In genomic region chr22:20983081-20983745, GRCh38 we compare ENCODE assay signal across 9 cellular contexts. TPM values are rescaled to one million over a fixed set of nuclear protein-coding genes. Genes with fewer than 3 reads are reported as not detected.
A peak's percentile ranks its signal among the peaks of the same experiment; 100 is the strongest.
DNase-seq lines count a peak whose midpoint lies in the region; TF ChIP-seq lines count a peak whose summit lies in the region.
"Had no signal": no experiment of that assay in that cellular context is flagged by ENCODE, and none has a peak within 500 bp of the region (broad histone marks: within the 10 kb centered on the region; RNA-seq: fewer than 3 reads in every experiment).

No MANE protein-coding gene starts in this region.

- peaks cover 19% of the 10 kb centered on the region for H3K4me1 ChIP-seq in CD4-positive, alpha-beta memory T cell (ENCODE audit: insufficient read depth, low read length)
- peaks cover 19% of the 10 kb centered on the region for H3K4me1 ChIP-seq in OCI-LY7 (ENCODE audit: insufficient read depth, low read length, poor library complexity, severe bottlenecking)
- H3K4me1 ChIP-seq in endocrine pancreas (ENCODE audit: control insufficient read depth, insufficient read depth, low read length) = no peaks in the 10 kb centered on the region
- H3K4me1 ChIP-seq in osteoblast (ENCODE audit: insufficient read depth, low read length) = peaks cover 30% of the 10 kb centered on the region

- peaks cover 8% of the 10 kb centered on the region for H3K36me3 ChIP-seq in CD4-positive, alpha-beta memory T cell (ENCODE audit: insufficient read depth, low read length)
- H3K36me3 ChIP-seq in OCI-LY7 (ENCODE audit: insufficient read depth, low read length) (peaks cover 31% of the 10 kb centered on the region), endocrine pancreas (ENCODE audit: control insufficient read depth, insufficient read depth, low read length) (no peaks in the 10 kb centered on the region), osteoblast (ENCODE audit: insufficient read depth, low read length) (peaks cover 28% of the 10 kb centered on the region)

- peak overlapping the region; percentile 77 for H3K27ac ChIP-seq in CD4-positive, alpha-beta memory T cell (ENCODE audit: low read depth, low read length)
- H3K27ac ChIP-seq in OCI-LY7 (ENCODE audit: low read depth, low read length, poor library complexity, severe bottlenecking) (no peak overlapping the region), osteoblast (ENCODE audit: low read depth, low read length) (peak overlapping the region; percentile 85)

- H3K4me3 Mint-ChIP-seq in CD4-positive, alpha-beta memory T cell = peak overlapping the region; percentile 88 to 96 (median 95)

- H3K9me2 ChIP-seq in OCI-LY7 (ENCODE audit: insufficient read depth, low read length) = no peaks in the 10 kb centered on the region

- no peak for TF ChIP-seq CTCF in OCI-LY7 (conservative IDR thresholded peaks at IDR 0.05; ENCODE audit: low read length)
- no peak for TF ChIP-seq CTCF in osteoblast (IDR thresholded peaks at IDR 0.05; ENCODE audit: extremely low read depth, low read depth, low read length)

- intact Hi-C loops in CD4-positive, alpha-beta memory T cell (cut with micrococcal nuclease) = no loop called here
- intact Hi-C loops in OCI-LY7 (cut with micrococcal nuclease; ENCODE audit: unreplicated experiment) = loop anchor here (10.0 kb wide), 1 partner anchor 68 kb away; the partner anchor contains the start of gene CRKL

- H3K9me3 Mint-ChIP-seq in CD4-positive, alpha-beta memory T cell = peaks cover 0 to 2% (median 0%) of the 10 kb centered on the region in 8 donors

- H3K4me2 ChIP-seq in OCI-LY7 (ENCODE audit: low read length) (peak overlapping the region; percentile 95), osteoblast (ENCODE audit: insufficient read depth, low read length) (peak overlapping the region; percentile 97)

- POLR2A ChIA-PET in CD4-positive, alpha-beta memory T cell (lab: Charles Lee; ENCODE audit: partially characterized antibody) = interaction anchor here (1.2 to 2.8 kb wide), 4 partner anchors 10 to 27 kb away, joined by 3 to 45 read pairs (median 4); partner anchors contain the start of gene THAP7
- POLR2A ChIA-PET in OCI-LY7 (lab: Charles Lee) = interaction anchor here (0.5 to 1.1 kb wide), 3 partner anchors 15 to 126 kb away, joined by 3 read pairs; no protein-coding TSS in a partner anchor

- H3K36me3 Mint-ChIP-seq in CD4-positive, alpha-beta memory T cell = peaks cover 7 to 29% of the 10 kb centered on the region in 2 donors

- H3K9me3 ChIP-seq in CD4-positive, alpha-beta memory T cell (ENCODE audit: control insufficient read depth in 1 of 2, low read length in 2 of 2) = peaks cover 0 to 5% of the 10 kb centered on the region in 2 donors
- no peaks in the 10 kb centered on the region for H3K9me3 ChIP-seq in OCI-LY7 (ENCODE audit: low read length)
- no peaks in the 10 kb centered on the region for H3K9me3 ChIP-seq in endocrine pancreas (ENCODE audit: control insufficient read depth, low read length)
- peaks cover 7% of the 10 kb centered on the region for H3K9me3 ChIP-seq in osteoblast (ENCODE audit: low read depth, low read length)

- no peak for DNase-seq in CD4-positive, alpha-beta memory T cell
- DNase-seq in OCI-LY7 (ENCODE audit: low spot score) = no peak
- DNase-seq in osteoblast (ENCODE audit: insufficient read length, low spot score, missing footprints) = no peak
- no peak for DNase-seq in SIG-M5 (lab: John Stamatoyannopoulos, UW)
- DNase-seq in A172 (ENCODE audit: low spot score) = no peak
- DNase-seq in NCI-H146 treated with DMSO at 0.1 percent for 48 hours (lab: John Stamatoyannopoulos, UW; ENCODE audit: unreplicated experiment) = no peak
- no peak for DNase-seq in AML-193 (lab: John Stamatoyannopoulos, UW)
- DNase-seq: Kasumi-1 had no signal

- H2AFZ ChIP-seq in OCI-LY7 (ENCODE audit: low read length) (peak overlapping the region; percentile 66; the same call in 1 of the 2 replicates), osteoblast (ENCODE audit: low read length) (peak overlapping the region; percentile 51)

- H3K9ac ChIP-seq in endocrine pancreas (ENCODE audit: control insufficient read depth, insufficient read depth, low read length) = peak overlapping the region; percentile 98

- no peaks in the 10 kb centered on the region for H3K27me3 ChIP-seq in CD4-positive, alpha-beta memory T cell (ENCODE audit: insufficient read depth, low read length)
- H3K27me3 ChIP-seq in endocrine pancreas (ENCODE audit: control insufficient read depth, insufficient read depth, low read length) = no peaks in the 10 kb centered on the region
- H3K27me3 ChIP-seq in osteoblast (ENCODE audit: insufficient read depth, low read length) = no peaks in the 10 kb centered on the region

- peak overlapping the region; percentile 62 to 64 for H3K4me3 ChIP-seq in CD4-positive, alpha-beta memory T cell (ENCODE audit: low read length in 2 of 2)
- H3K4me3 ChIP-seq in OCI-LY7 (ENCODE audit: low read depth, low read length, poor library complexity, severe bottlenecking) (peak overlapping the region; percentile 81), endocrine pancreas (ENCODE audit: control insufficient read depth, insufficient read depth, low read length) (peak overlapping the region; percentile 47), osteoblast (ENCODE audit: insufficient read depth, low read length) (peak overlapping the region; percentile 99)

- peaks cover 21 to 42% (median 30%) of the 10 kb centered on the region in 4 donors for H3K4me1 Mint-ChIP-seq in CD4-positive, alpha-beta memory T cell

- CTCF ChIA-PET in CD4-positive, alpha-beta memory T cell (lab: Charles Lee; ENCODE audit: partially characterized antibody) = interaction anchor here (1.4 kb wide), 1 partner anchor 119 kb away, joined by 4 read pairs; no protein-coding TSS in a partner anchor
- CTCF ChIA-PET in OCI-LY7 (lab: Charles Lee; ENCODE audit: unreplicated experiment) = no interaction called here

- H3K27ac Mint-ChIP-seq in CD4-positive, alpha-beta memory T cell = peak overlapping the region; percentile 38 to 95 (median 92)

- no peaks in the 10 kb centered on the region for H3K27me3 Mint-ChIP-seq in CD4-positive, alpha-beta memory T cell

- no TSS peak for BruUV-seq in OCI-LY7 (replicated peaks; lab: Mats Ljungman, UMichigan)

- peaks cover 10% of the 10 kb centered on the region for H3K79me2 ChIP-seq in OCI-LY7 (ENCODE audit: insufficient read depth, low read depth, low read length)
- peaks cover 34% of the 10 kb centered on the region for H3K79me2 ChIP-seq in osteoblast (ENCODE audit: insufficient read depth, low read length)

- no peaks in the 10 kb centered on the region for H4K20me1 ChIP-seq in OCI-LY7 (ENCODE audit: insufficient read depth, low read length)
- H4K20me1 ChIP-seq in osteoblast (ENCODE audit: insufficient read depth, low read length) = peaks cover 6% of the 10 kb centered on the region

RNA-seq across cellular contexts. Expression of gene LZTR1, which starts 1.1 kb away (rescaled TPM):
- total RNA-seq in CD4-positive, alpha-beta memory T cell = 100 to 1,000 TPM; 112 to 114 TPM
- polyA plus RNA-seq in CD4-positive, alpha-beta memory T cell = 10 to 100 TPM in 1 of 2 donors, 1 to 10 TPM in 1; 5.5 to 18.1 TPM
- 46.8 and 48.3 TPM in 2 replicates for total RNA-seq in OCI-LY7 (2014; rRNA removed; shearing (Covaris generic))
- total RNA-seq in OCI-LY7 (2022) (54.9 and 61.8 TPM in 2 replicates), osteoblast (56.8 and 58.0 TPM in 2 replicates)
- total RNA-seq in A172 (2014; rRNA removed; shearing (Covaris generic)) = 18.9 and 21.9 TPM in 2 replicates

RNA-seq across cellular contexts. Expression of gene AIFM3, which starts 16.2 kb away (rescaled TPM):
- 1 to 10 TPM in 1 of 2 experiments, under 1 TPM in 1; 0.55 to 1.0 TPM for total RNA-seq in CD4-positive, alpha-beta memory T cell
- not detected for polyA plus RNA-seq in CD4-positive, alpha-beta memory T cell
- 0.47 TPM in 1 of 2 replicates, not detected in the other for total RNA-seq in OCI-LY7 (2014; rRNA removed; shearing (Covaris generic))
- total RNA-seq in OCI-LY7 (2022) (not detected in 2 replicates), osteoblast (0.59 and 0.72 TPM in 2 replicates)
- 1.4 TPM in 1 of 2 replicates, not detected in the other for total RNA-seq in A172 (2014; rRNA removed; shearing (Covaris generic))

RNA-seq across cellular contexts. Expression of gene THAP7, which starts 18.7 kb away (rescaled TPM):
- 10 to 100 TPM; 60.4 to 65.0 TPM for total RNA-seq in CD4-positive, alpha-beta memory T cell
- 10 to 100 TPM; 45.9 to 46.9 TPM for polyA plus RNA-seq in CD4-positive, alpha-beta memory T cell
- total RNA-seq in OCI-LY7 (2014; rRNA removed; shearing (Covaris generic)) = 60.4 and 73.0 TPM in 2 replicates
- total RNA-seq in OCI-LY7 (2022) = 35.8 and 36.3 TPM in 2 replicates
- 23.9 and 24.2 TPM in 2 replicates for total RNA-seq in osteoblast
- total RNA-seq in A172 (2014; rRNA removed; shearing (Covaris generic)) = 46.9 and 49.0 TPM in 2 replicates

RNA-seq across cellular contexts. Expression of gene P2RX6, which starts 31.8 kb away (rescaled TPM):
- 1 to 10 TPM; 1.1 to 1.2 TPM for total RNA-seq in CD4-positive, alpha-beta memory T cell
- polyA plus RNA-seq in CD4-positive, alpha-beta memory T cell = under 1 TPM in 1 of 2 donors, not detected in 1; 0.19 TPM
- total RNA-seq in OCI-LY7 (2014; rRNA removed; shearing (Covaris generic)) = 0.06 TPM in 1 of 2 replicates, not detected in the other
- 0.30 and 0.32 TPM in 2 replicates for total RNA-seq in OCI-LY7 (2022)
- total RNA-seq in osteoblast = 3.2 and 5.1 TPM in 2 replicates
- total RNA-seq in A172 (2014; rRNA removed; shearing (Covaris generic)) = 2.8 and 3.5 TPM in 2 replicates

RNA-seq across cellular contexts. Expression of gene SLC7A4, which starts 49.1 kb away (rescaled TPM):
- not detected for total RNA-seq in CD4-positive, alpha-beta memory T cell
- under 1 TPM; 0.07 to 0.15 TPM for polyA plus RNA-seq in CD4-positive, alpha-beta memory T cell
- total RNA-seq in OCI-LY7 (2014; rRNA removed; shearing (Covaris generic)) = not detected in 2 replicates
- total RNA-seq in OCI-LY7 (2022) (not detected in 2 replicates), osteoblast (under 0.01 and 0.36 TPM in 2 replicates)
- total RNA-seq in A172 (2014; rRNA removed; shearing (Covaris generic)) = not detected in 2 replicates

Comparison
In these comparisons a context has a peak if more than half of its experiments do, and no peak if none do; other contexts are left out.
1. H3K4me3 ChIP-seq: peak in every context shown above with its lines; median percentile 99 in osteoblast; 81 in OCI-LY7; 63 in CD4-positive, alpha-beta memory T cell; 47 in endocrine pancreas.